9 cellular contexts compared by ENCODE assay signal in genomic region chr12:29350080-29350479, GRCh38. TPM values are rescaled to one million over a fixed set of nuclear protein-coding genes. Genes with fewer than 3 reads are reported as not detected.
DNase-seq lines count a peak whose midpoint lies in the region; ATAC-seq and TF ChIP-seq lines count a peak whose summit lies in the region.
"Had no signal": no experiment of that assay in that cellular context is flagged by ENCODE, and none has a peak within 500 bp of the region (broad histone marks: within the 10 kb centered on the region; RNA-seq: fewer than 3 reads in every experiment).

No MANE protein-coding gene starts in this region.

- no peak for ATAC-seq in GM18858 (IDR thresholded peaks at IDR 0.05; ENCODE audit: unreplicated experiment)

- H3K27me3 ChIP-seq in MG63, result no peaks in the 10 kb centered on the region

- no peak overlapping the region for H3K4me3 Mint-ChIP-seq in mesothelial cell of epicardium
- H3K4me3 Mint-ChIP-seq: activated naive CD4-positive, alpha-beta T cell treated with anti-CD3 and anti-CD28 coated beads for 36 hours had no signal

- H3K4me3 ChIP-seq in MG63 (no peak overlapping the region), astrocyte of the cerebellum (ENCODE audit: low read depth, low read length) (no peak overlapping the region)

- H3K27ac Mint-ChIP-seq in mesothelial cell of epicardium, result no peak overlapping the region
- H3K27ac Mint-ChIP-seq: activated naive CD4-positive, alpha-beta T cell treated with anti-CD3 and anti-CD28 coated beads for 36 hours had no signal

- H3K9me3 ChIP-seq in MG63, result no peaks in the 10 kb centered on the region

- in situ Hi-C loops in astrocyte of the cerebellum (cut with HindIII; ENCODE audit: low sequenced_read_pairs), result no loop called here

- H3K9me3 Mint-ChIP-seq in mesothelial cell of epicardium, result no peaks in the 10 kb centered on the region
- H3K9me3 Mint-ChIP-seq: activated naive CD4-positive, alpha-beta T cell treated with anti-CD3 and anti-CD28 coated beads for 36 hours had no signal

- TF ChIP-seq CTCF in astrocyte of the cerebellum (IDR thresholded peaks at IDR 0.05; ENCODE audit: low read depth, low read length, missing control alignments) (no peak), mesothelial cell of epicardium (IDR thresholded peaks at IDR 0.05; ENCODE audit: unreplicated experiment) (no peak)

- peaks cover 18% of the 10 kb centered on the region for H3K36me3 Mint-ChIP-seq in mesothelial cell of epicardium

- DNase-seq in EH (ENCODE audit: low read depth) (peak; percentile 71), MG63 (peak; percentile 44), astrocyte of the cerebellum (ENCODE audit: low read depth) (peak; percentile 24), kidney glomerular epithelial cell (lab: John Stamatoyannopoulos, UW) (peak; percentile 42), mesothelial cell of epicardium (ENCODE audit: low spot score in 2 of 2, unreplicated experiment in 2 of 2) (no peak)
- DNase-seq in activated CD8-positive, alpha-beta memory T cell treated with anti-CD3 and anti-CD28 coated beads for 24 hours, result no peak
- no peak for DNase-seq in activated CD4-positive, alpha-beta T cell treated with anti-CD3 and anti-CD28 coated beads for 48 hours
- DNase-seq: activated naive CD4-positive, alpha-beta T cell treated with anti-CD3 and anti-CD28 coated beads for 36 hours had no signal

- no peaks in the 10 kb centered on the region for H3K27me3 Mint-ChIP-seq in mesothelial cell of epicardium (ENCODE audit: low read depth)

- peaks cover 3% of the 10 kb centered on the region for H3K4me1 Mint-ChIP-seq in mesothelial cell of epicardium

- H3K36me3 ChIP-seq in MG63, result peaks cover 39% of the 10 kb centered on the region

RNA-seq across cellular contexts. Expression of gene ERGIC2, which starts 30.9 kb away (rescaled TPM):
- 140 and 257 TPM in 2 replicates for total RNA-seq in MG63 (2014; rRNA removed; shearing (Covaris generic); ENCODE audit: low replicate concordance)
- 59.8 to 65.3 TPM (median 62.3 TPM) in 3 replicates for total RNA-seq in mesothelial cell of epicardium

Comparison
In these comparisons a context has a peak if more than half of its experiments do, and no peak if none do; other contexts are left out.
1. DNase-seq: peak in EH (single experiment), MG63 (single experiment), astrocyte of the cerebellum (single experiment) and kidney glomerular epithelial cell (single experiment); none in mesothelial cell of epicardium (0 of 2), activated CD8-positive, alpha-beta memory T cell treated with anti-CD3 and anti-CD28 coated beads for 24 hours (single experiment) and activated CD4-positive, alpha-beta T cell treated with anti-CD3 and anti-CD28 coated beads for 48 hours (single experiment).